Comparison of ENCODE assay signal across 1 cellular context in the genomic region with DNA sequence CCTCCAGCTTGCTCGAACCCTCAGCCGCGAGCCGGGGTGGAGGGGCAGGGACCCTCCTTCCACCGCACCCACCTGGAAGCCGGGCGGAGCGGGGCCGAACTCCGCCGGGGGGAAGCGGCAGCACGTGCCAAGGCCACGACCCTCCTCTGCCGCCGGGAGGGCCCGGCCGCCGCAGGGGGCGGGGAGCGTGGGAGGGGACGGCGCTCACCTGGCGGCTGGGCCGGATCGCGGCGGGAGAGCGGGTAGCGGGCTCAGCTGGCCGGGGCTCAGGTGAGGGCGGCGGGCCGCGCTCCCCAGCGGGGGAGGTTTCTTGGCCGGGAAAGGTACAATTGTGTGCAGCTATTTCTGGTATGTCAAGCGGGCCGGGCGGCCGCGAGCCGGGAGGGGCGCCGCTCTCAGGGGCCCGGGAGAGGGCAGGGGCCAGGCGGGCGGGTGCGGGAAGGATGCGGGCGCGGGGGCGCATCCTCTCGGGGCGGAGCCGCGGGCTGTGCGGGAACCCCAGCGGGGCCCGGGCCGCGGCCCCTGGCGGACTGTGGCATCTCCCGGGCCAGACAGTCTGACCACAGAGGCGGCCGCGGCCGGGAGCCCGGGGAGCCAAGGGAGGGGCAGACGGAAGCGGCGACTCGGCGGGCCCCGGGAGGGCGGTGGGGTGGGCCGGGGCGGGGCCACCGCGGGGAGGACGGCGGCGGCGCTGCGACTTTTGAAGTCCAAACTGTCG.
TF ChIP-seq lines count a peak whose summit lies in the region.

A gene (plus strand): TSS at position 710 of the 718 bp plus-strand sequence. CDS start 328 bp downstream, outside the sequence.

TF ChIP-seq in K562, 482 proteins besides CTCF, POLR2A, EP300 and RAD21 (continued from another document):
- TF ChIP-seq, protein P1, sequence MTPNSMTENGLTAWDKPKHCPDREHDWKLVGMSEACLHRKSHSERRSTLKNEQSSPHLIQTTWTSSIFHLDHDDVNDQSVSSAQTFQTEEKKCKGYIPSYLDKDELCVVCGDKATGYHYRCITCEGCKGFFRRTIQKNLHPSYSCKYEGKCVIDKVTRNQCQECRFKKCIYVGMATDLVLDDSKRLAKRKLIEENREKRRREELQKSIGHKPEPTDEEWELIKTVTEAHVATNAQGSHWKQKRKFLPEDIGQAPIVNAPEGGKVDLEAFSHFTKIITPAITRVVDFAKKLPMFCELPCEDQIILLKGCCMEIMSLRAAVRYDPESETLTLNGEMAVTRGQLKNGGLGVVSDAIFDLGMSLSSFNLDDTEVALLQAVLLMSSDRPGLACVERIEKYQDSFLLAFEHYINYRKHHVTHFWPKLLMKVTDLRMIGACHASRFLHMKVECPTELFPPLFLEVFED (CRISPR knock-in tag; conservative IDR thresholded peaks at IDR 0.05): no peak
